Comparison of ENCODE assay signal across 2 cellular contexts in the genomic region with DNA sequence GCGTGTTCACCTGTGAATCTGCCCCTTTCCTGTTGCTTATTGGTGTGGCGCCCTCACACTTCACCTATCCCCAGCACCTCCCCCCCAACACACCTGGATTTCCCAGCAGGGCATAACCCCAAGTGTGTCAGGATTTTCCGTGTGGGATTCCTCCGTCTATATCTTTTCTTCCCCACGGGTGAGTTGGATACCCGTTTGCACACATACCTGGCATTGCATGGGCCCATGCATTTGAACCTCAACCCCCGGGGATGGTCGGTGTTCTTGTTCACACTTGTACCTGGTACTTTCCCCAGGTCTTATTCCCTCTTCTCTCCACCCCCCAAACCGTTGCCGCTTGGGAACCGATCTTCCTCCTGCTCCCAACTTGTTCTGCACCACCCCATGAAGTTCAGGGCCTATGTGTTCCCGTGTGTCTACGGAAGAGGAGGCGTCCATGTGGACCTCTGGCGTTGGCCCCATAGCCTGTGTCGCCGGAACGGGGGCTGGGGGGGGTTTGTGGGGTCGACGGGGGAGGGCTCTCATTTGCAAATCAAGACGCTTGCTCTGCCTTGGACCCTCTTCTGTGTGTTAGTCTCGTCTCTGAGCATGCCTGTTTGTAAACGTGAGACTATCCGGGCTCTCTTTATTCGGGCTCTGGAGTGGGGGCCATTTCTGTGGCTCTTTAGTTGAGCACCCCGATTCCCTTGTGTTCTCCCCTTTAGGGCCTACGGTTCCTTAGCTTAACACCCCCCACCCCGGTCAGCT.
A peak's percentile ranks its signal among the peaks of the same experiment; 100 is the strongest.
TF ChIP-seq lines count a peak whose summit lies in the region.

No MANE protein-coding gene starts in this region.

TF ChIP-seq in HepG2, 621 proteins besides CTCF, POLR2A, EP300 and RAD21:
- TF ChIP-seq HOXA9 (CRISPR knock-in tag; IDR thresholded peaks at IDR 0.05; ENCODE audit: borderline replicate concordance) (0 out of 2 replicates have a peak, but pooled peaks have one; percentile 2), ZBTB38 (CRISPR knock-in tag; IDR thresholded peaks at IDR 0.05) (peak; percentile 59; the same call in 1 of the 2 replicates), PRPF4 (IDR thresholded peaks at IDR 0.05; ENCODE audit: low read depth, low read length, poor library complexity, severe bottlenecking) (peak; percentile 39), ZNF616 (CRISPR knock-in tag; IDR thresholded peaks at IDR 0.05; ENCODE audit: low read depth) (0 out of 2 replicates have a peak, but pooled peaks have one; percentile 5), FOXM1 (CRISPR knock-in tag; IDR thresholded peaks at IDR 0.05) (no peak)
- TF ChIP-seq, protein P1, sequence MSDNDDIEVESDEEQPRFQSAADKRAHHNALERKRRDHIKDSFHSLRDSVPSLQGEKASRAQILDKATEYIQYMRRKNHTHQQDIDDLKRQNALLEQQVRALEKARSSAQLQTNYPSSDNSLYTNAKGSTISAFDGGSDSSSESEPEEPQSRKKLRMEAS (IDR thresholded peaks at IDR 0.05): 0 out of 2 replicates have a peak, but pooled peaks have one; percentile 0

TF ChIP-seq in HEK293T, 16 proteins besides CTCF, POLR2A, EP300 and RAD21:
- TF ChIP-seq FOXK2 (IDR thresholded peaks at IDR 0.05) (no peak), HDGF (IDR thresholded peaks at IDR 0.05; ENCODE audit: borderline replicate concordance) (no peak), FOXA1 (IDR thresholded peaks at IDR 0.05) (no peak), TARDBP (IDR thresholded peaks at IDR 0.05) (no peak), L3MBTL2 (conservative IDR thresholded peaks at IDR 0.05) (no peak), LEF1 (IDR thresholded peaks at IDR 0.05; ENCODE audit: borderline replicate concordance) (no peak)
- TF ChIP-seq, protein P2, sequence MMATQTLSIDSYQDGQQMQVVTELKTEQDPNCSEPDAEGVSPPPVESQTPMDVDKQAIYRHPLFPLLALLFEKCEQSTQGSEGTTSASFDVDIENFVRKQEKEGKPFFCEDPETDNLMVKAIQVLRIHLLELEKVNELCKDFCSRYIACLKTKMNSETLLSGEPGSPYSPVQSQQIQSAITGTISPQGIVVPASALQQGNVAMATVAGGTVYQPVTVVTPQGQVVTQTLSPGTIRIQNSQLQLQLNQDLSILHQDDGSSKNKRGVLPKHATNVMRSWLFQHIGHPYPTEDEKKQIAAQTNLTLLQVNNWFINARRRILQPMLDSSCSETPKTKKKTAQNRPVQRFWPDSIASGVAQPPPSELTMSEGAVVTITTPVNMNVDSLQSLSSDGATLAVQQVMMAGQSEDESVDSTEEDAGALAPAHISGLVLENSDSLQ (IDR thresholded peaks at IDR 0.05): no peak
